19 cellular contexts compared by ENCODE assay signal in the genomic region with DNA sequence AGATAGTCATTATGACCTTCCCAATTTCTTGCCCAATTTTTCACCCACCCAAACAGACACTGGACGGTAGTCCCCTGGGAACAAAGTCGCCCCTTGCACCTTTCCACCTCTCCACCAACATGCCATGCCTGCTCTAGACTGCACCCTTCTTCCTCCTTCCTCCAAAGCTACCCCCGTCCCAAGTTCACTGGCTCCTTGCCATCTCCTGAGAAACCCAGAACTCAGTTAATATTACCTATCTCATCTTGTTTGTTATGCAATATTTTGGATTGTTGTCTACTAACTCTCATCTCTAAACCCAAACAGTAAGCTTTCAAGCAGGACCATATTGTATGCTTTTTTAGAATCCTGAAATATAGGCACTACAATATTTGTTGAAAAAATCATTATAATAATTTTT.
A peak's percentile ranks its signal among the peaks of the same experiment; 100 is the strongest.
DNase-seq lines count a peak whose midpoint lies in the region; ATAC-seq, FAIRE-seq and TF ChIP-seq lines count a peak whose summit lies in the region.
"Had no signal": no experiment of that assay in that cellular context is flagged by ENCODE, and none has a peak within 500 bp of the region (broad histone marks: within the 10 kb centered on the region; RNA-seq: fewer than 3 reads in every experiment).

No MANE protein-coding gene starts in this region.

- H2AK5ac ChIP-seq in H9 (ENCODE audit: insufficient read length, low read length) (no peak overlapping the region), H1 (ENCODE audit: low read depth, low read length) (no peak overlapping the region)

- CTCF ChIA-PET in H1 (lab: Charles Lee; ENCODE audit: partially characterized antibody): no interaction called here
- CTCF ChIA-PET in HepG2 (lab: Yijun Ruan, JAX; ENCODE audit: low intra/inter-chr PET ratio, low total read pairs): no interaction called here

- TF ChIP-seq EP300 in H1 (IDR thresholded peaks at IDR 0.05; ENCODE audit: borderline replicate concordance in 1 of 2, low read depth in 2 of 2, low read length in 2 of 2) (no peak), HepG2 (IDR thresholded peaks at IDR 0.05; ENCODE audit: low read depth in 2 of 2, low read length in 2 of 2) (no peak), HepG2 (CRISPR knock-in tag; IDR thresholded peaks at IDR 0.05; ENCODE audit: borderline replicate concordance) (no peak)

- H3K79me1 ChIP-seq in H9 (ENCODE audit: insufficient read depth, low read depth, low read length, poor library complexity, severe bottlenecking) (no peaks in the 10 kb centered on the region), H1 (ENCODE audit: low read depth, low read length) (no peaks in the 10 kb centered on the region; the same call in 1 of the 2 replicates)

- H3K4ac ChIP-seq in H9 (ENCODE audit: low read depth, low read length) (no peak overlapping the region), H1 (replicated peaks; ENCODE audit: insufficient read length, low read depth, low read length) (no peak overlapping the region)

- H4K5ac ChIP-seq in H9 (ENCODE audit: insufficient read length, low read depth, low read length): no peak overlapping the region
- no peak overlapping the region for H4K5ac ChIP-seq in H1 (ENCODE audit: insufficient read length, low read depth, low read length)

- H4K20me1 ChIP-seq in H9 (ENCODE audit: control insufficient read depth, insufficient read depth, insufficient read length) (no peaks in the 10 kb centered on the region), H1 (replicated peaks in 1 of 2; ENCODE audit: control insufficient read depth in 1 of 2, insufficient read depth in 2 of 2, low read length in 2 of 2) (no peaks in the 10 kb centered on the region), HepG2 (ENCODE audit: insufficient read depth, low read length) (no peaks in the 10 kb centered on the region)
- H4K20me1 ChIP-seq: BLaER1 had no signal

- H3K4me3 Mint-ChIP-seq in H9 (no peak overlapping the region), progenitor cell of endocrine pancreas (ENCODE audit: low read depth) (no peak overlapping the region)
- H3K4me3 Mint-ChIP-seq: B cell; CD4-positive, CD25-positive, alpha-beta regulatory T cell; CD8-positive, alpha-beta T cell had no signal

- H2BK12ac ChIP-seq in H9 (ENCODE audit: insufficient read length, low read depth, low read length) (no peak overlapping the region), H1 (ENCODE audit: low read depth, low read length) (no peak overlapping the region)

- peaks cover 20 to 39% (median 35%) of the 10 kb centered on the region in 3 experiments; a peak in 6 of 7 replicates for H3K36me3 Mint-ChIP-seq in H9 (ENCODE audit: insufficient read depth in 1 of 3, low read depth in 3 of 3)
- H3K36me3 Mint-ChIP-seq in progenitor cell of endocrine pancreas (ENCODE audit: insufficient read depth): peaks cover 12% of the 10 kb centered on the region

- FAIRE-seq in H1 (lab: Jason Lieb, UNC) (no peak), HepG2 (lab: Jason Lieb, UNC) (no peak)
- FAIRE-seq: G401.6, GM12892, H54 had no signal

- H3K4me1 Mint-ChIP-seq in H9: peaks cover 32 to 39% of the 10 kb centered on the region in 2 experiments
- no peaks in the 10 kb centered on the region for H3K4me1 Mint-ChIP-seq in progenitor cell of endocrine pancreas (ENCODE audit: low read depth)
- H3K4me1 Mint-ChIP-seq: B cell had no signal

- WGBS in H9 (ENCODE audit: extremely low coverage, insufficient read length, low lambda C conversion rate): no CpG with 5 or more reads among the region's 3 CpGs
- 89% methylated on average over 3 of the region's 3 CpGs; no CpG with 5 or more reads in 1 of the 2 experiments for WGBS in H1 (ENCODE audit: extremely low coverage in 1 of 2, insufficient coverage in 1 of 2, insufficient read length in 1 of 2, insufficient replicate concordance in 2 of 2, low coverage in 1 of 2, low lambda C conversion rate in 2 of 2, missing lambda C conversion rate in 1 of 2), 2 experiments
- 97% methylated on average over 3 of the region's 3 CpGs for WGBS in HepG2 (ENCODE audit: low lambda C conversion rate)

- H3K79me2 ChIP-seq in H9 (ENCODE audit: insufficient read depth, low read length): no peaks in the 10 kb centered on the region
- H3K79me2 ChIP-seq in H1 (ENCODE audit: control insufficient read depth in 1 of 2, insufficient read depth in 2 of 2, low read length in 2 of 2): no peaks in the 10 kb centered on the region
- peaks cover 2% of the 10 kb centered on the region for H3K79me2 ChIP-seq in HepG2 (ENCODE audit: insufficient read depth, low read length)

- no TSS peak for BruUV-seq in HepG2 (replicated peaks; lab: Mats Ljungman, UMichigan)

- no peaks in the 10 kb centered on the region for H3K9me3 ChIP-seq in H9 (ENCODE audit: control insufficient read depth, low read depth, low read length)
- H3K9me3 ChIP-seq in H1 (ENCODE audit: insufficient read depth in 2 of 2, low read depth in 1 of 2, low read length in 1 of 2): no peaks in the 10 kb centered on the region
- no peaks in the 10 kb centered on the region for H3K9me3 ChIP-seq in HepG2 (ENCODE audit: low read length)
- H3K9me3 ChIP-seq: BLaER1, Caco-2 had no signal

- POLR2A ChIA-PET in H1 (lab: Charles Lee; ENCODE audit: partially characterized antibody) (no interaction called here), HepG2 (lab: Yijun Ruan, JAX) (no interaction called here)

- TF ChIP-seq CTCF in H9 (conservative IDR thresholded peaks at IDR 0.05) (no peak), H1 (IDR thresholded peaks at IDR 0.05; ENCODE audit: control extremely low read depth in 1 of 3, insufficient read depth in 1 of 3, low read depth in 1 of 3, low read length in 3 of 3) (no peak), HepG2 (CRISPR knock-in tag; IDR thresholded peaks at IDR 0.05) (no peak), progenitor cell of endocrine pancreas (IDR thresholded peaks at IDR 0.05; ENCODE audit: unreplicated experiment) (no peak)

- TF ChIP-seq RAD21 in H1 (IDR thresholded peaks at IDR 0.05 in 1 of 2, conservative IDR thresholded peaks at IDR 0.05 in 1 of 2; ENCODE audit: low read depth in 2 of 2, low read length in 2 of 2) (no peak), HepG2 (CRISPR knock-in tag; IDR thresholded peaks at IDR 0.05) (no peak)

- H3K56ac ChIP-seq in H9 (ENCODE audit: insufficient read length, low read depth, low read length) (no peak overlapping the region), H1 (replicated peaks; ENCODE audit: insufficient read length, low read depth, low read length) (no peak overlapping the region)

- H3K27ac Mint-ChIP-seq in H9 (peak overlapping the region; percentile 8 to 76 (median 16); a peak in 3 of 7 replicates), progenitor cell of endocrine pancreas (no peak overlapping the region)
- H3K27ac Mint-ChIP-seq: B cell; CD4-positive, CD25-positive, alpha-beta regulatory T cell; CD8-positive, alpha-beta T cell had no signal

- DNase-seq in H9 (no peak), H1 (ENCODE audit: low read depth in 1 of 2, low spot score in 2 of 2) (no peak), HepG2 (ENCODE audit: low spot score) (no peak), progenitor cell of endocrine pancreas (ENCODE audit: low spot score, unreplicated experiment) (no peak), NCI-H345 treated with DMSO at 0.1 percent for 48 hours (lab: John Stamatoyannopoulos, UW; ENCODE audit: unreplicated experiment) (no peak)
- DNase-seq in stimulated activated CD4-positive, alpha-beta T cell treated with anti-CD3 and anti-CD28 coated beads, Interleukin-4, amount 100 ng/mL, for 4 hours: no peak
- DNase-seq: Caco-2; CD4-positive, CD25-positive, alpha-beta regulatory T cell; CD8-positive, alpha-beta T cell; DMS153; DND-41; GM23248; HCEC 1CT had no signal

- ATAC-seq in HepG2: no peak
- ATAC-seq: CD8-positive, alpha-beta T cell had no signal

- intact Hi-C loops in HepG2 (cut with micrococcal nuclease; ENCODE audit: unreplicated experiment): loop anchor here (10.0 kb wide), 1 partner anchor 349 kb away; no protein-coding TSS in a partner anchor

- H3K36me3 ChIP-seq in H1 (ENCODE audit: control insufficient read depth in 2 of 4, insufficient read depth in 4 of 4, low read length in 3 of 4) (peaks cover 0 to 13% (median 6%) of the 10 kb centered on the region in 4 experiments; a peak in 7 of 8 replicates), HepG2 (replicated peaks in 1 of 2; ENCODE audit: control insufficient read depth in 1 of 2, insufficient read depth in 2 of 2, low read length in 2 of 2) (peaks cover 41 to 91% of the 10 kb centered on the region in 2 experiments)

- no peak overlapping the region for H2BK15ac ChIP-seq in H9 (ENCODE audit: low read depth, low read length)
- no peak overlapping the region; the same call in 1 of the 2 replicates for H2BK15ac ChIP-seq in H1 (ENCODE audit: low read length)

- in situ Hi-C loops in HepG2 (cut with HindIII; ENCODE audit: extremely low pct_ligation_motif_present, low pct_unique_long_range_greater_than_20kb): loop anchor here (10.0 kb wide), 1 partner anchor 59 kb away; the partner anchor contains the start of gene USP31

- H3K27me3 Mint-ChIP-seq in H9 (ENCODE audit: low read depth): no peaks in the 10 kb centered on the region
- H3K27me3 Mint-ChIP-seq in progenitor cell of endocrine pancreas: no peaks in the 10 kb centered on the region
- H3K27me3 Mint-ChIP-seq: B cell; CD4-positive, CD25-positive, alpha-beta regulatory T cell had no signal

- H3K14ac ChIP-seq in H9 (ENCODE audit: insufficient read depth, low read length) (no peak overlapping the region), H1 (ENCODE audit: insufficient read length) (no peak overlapping the region)

- H2BK120ac ChIP-seq in H9 (ENCODE audit: low read depth, low read length, poor library complexity, severe bottlenecking) (no peak overlapping the region), H1 (replicated peaks; ENCODE audit: low read depth, low read length) (no peak overlapping the region)

- H3K9ac ChIP-seq in H9 (ENCODE audit: extremely low read depth, insufficient read length, low read length) (no peak overlapping the region), H1 (replicated peaks in 1 of 4; ENCODE audit: extremely low read depth in 1 of 4, low read depth in 3 of 4, low read length in 3 of 4) (no peak overlapping the region), HepG2 (ENCODE audit: insufficient read depth, low read depth, low read length) (no peak overlapping the region)
- H3K9ac ChIP-seq: BLaER1, GM23248 had no signal

- TF ChIP-seq POLR2A in H1 (IDR thresholded peaks at IDR 0.05; ENCODE audit: control extremely low read depth in 1 of 2, low read depth in 2 of 2, low read length in 2 of 2) (no peak), HepG2 (IDR thresholded peaks at IDR 0.05; ENCODE audit: insufficient read depth in 1 of 2, low read depth in 2 of 2, low read length in 2 of 2) (no peak)

- no peak overlapping the region for H2AFZ ChIP-seq in H9 (ENCODE audit: low read length)
- no peak overlapping the region for H2AFZ ChIP-seq in H1 (ENCODE audit: low read length)
- H2AFZ ChIP-seq in HepG2 (ENCODE audit: low read length): no peak overlapping the region
- H2AFZ ChIP-seq: GM23248 had no signal

- H3K4me2 ChIP-seq in H9 (ENCODE audit: insufficient read depth, insufficient read length, low read length): no peak overlapping the region
- no peak overlapping the region for H3K4me2 ChIP-seq in H1 (ENCODE audit: insufficient read depth in 1 of 2, low read depth in 2 of 2, low read length in 2 of 2)
- H3K4me2 ChIP-seq in HepG2 (ENCODE audit: low read depth, low read length): no peak overlapping the region
- H3K4me2 ChIP-seq: BLaER1 had no signal

- H3K23me2 ChIP-seq in H9 (ENCODE audit: insufficient read length, low read depth, low read length, poor library complexity, severe bottlenecking): no peaks in the 10 kb centered on the region
- no peaks in the 10 kb centered on the region for H3K23me2 ChIP-seq in H1 (ENCODE audit: low read depth, low read length)

- no peak overlapping the region for H3K18ac ChIP-seq in H9 (ENCODE audit: insufficient read length, low read depth, low read length)
- H3K18ac ChIP-seq in H1 (ENCODE audit: extremely low read depth, low read length): no peak overlapping the region

- H3K4me3 ChIP-seq in H1 (ENCODE audit: extremely low read depth in 1 of 4, insufficient read depth in 2 of 4, low read depth in 3 of 4, low read length in 4 of 4): no peak overlapping the region
- H3K4me3 ChIP-seq in HepG2 (replicated peaks in 1 of 3; ENCODE audit: insufficient read depth in 1 of 3, low read depth in 2 of 3, low read length in 3 of 3): no peak overlapping the region
- H3K4me3 ChIP-seq: BLaER1, GM23248 had no signal

- H3K23ac ChIP-seq in H9 (ENCODE audit: insufficient read length, low read depth, low read length) (no peak overlapping the region), H1 (ENCODE audit: insufficient read length) (no peak overlapping the region)

- H4K91ac ChIP-seq in H9 (ENCODE audit: insufficient read length, low read depth, low read length) (no peak overlapping the region), H1 (replicated peaks; ENCODE audit: insufficient read length, low read length) (no peak overlapping the region)

- H2BK5ac ChIP-seq in H9 (ENCODE audit: insufficient read length, low read length) (no peak overlapping the region), H1 (ENCODE audit: low read depth, low read length) (no peak overlapping the region)

- H4K8ac ChIP-seq in H9 (replicated peaks; ENCODE audit: insufficient read length, low read depth, low read length) (no peak overlapping the region), H1 (ENCODE audit: extremely low read depth, insufficient read depth, low read length) (no peak overlapping the region)

- 0 out of 2 replicates have a peak, but pooled peaks cover 3% of the 10 kb centered on the region for H3K4me1 ChIP-seq in H9 (ENCODE audit: insufficient read depth, low read length)
- peaks cover 0 to 10% (median 0%) of the 10 kb centered on the region in 4 experiments; a peak in 4 of 7 replicates for H3K4me1 ChIP-seq in H1 (replicated peaks in 1 of 4; ENCODE audit: control insufficient read depth in 3 of 4, insufficient read depth in 4 of 4, low read length in 3 of 4)
- H3K4me1 ChIP-seq in HepG2 (ENCODE audit: insufficient read depth, low read length): peaks cover 1% of the 10 kb centered on the region
- H3K4me1 ChIP-seq: BLaER1, Caco-2 had no signal

- no peaks in the 10 kb centered on the region for H3K27me3 ChIP-seq in H9 (ENCODE audit: insufficient read depth, low read length)
- no peaks in the 10 kb centered on the region for H3K27me3 ChIP-seq in H1 (replicated peaks in 1 of 4; ENCODE audit: control insufficient read depth in 3 of 4, extremely low read depth in 1 of 4, insufficient read depth in 3 of 4, low read length in 3 of 4)
- H3K27me3 ChIP-seq in HepG2 (ENCODE audit: control insufficient read depth in 1 of 2, insufficient read depth in 2 of 2, low read length in 2 of 2): no peaks in the 10 kb centered on the region
- H3K27me3 ChIP-seq: BLaER1 had no signal

- H3K27ac ChIP-seq in H9 (ENCODE audit: insufficient read length, low read depth, low read length) (no peak overlapping the region), H1 (ENCODE audit: low read depth, low read length) (no peak overlapping the region), HepG2 (ENCODE audit: extremely low read length, insufficient read depth, low read length) (no peak overlapping the region)
- H3K27ac ChIP-seq: BLaER1, C4-2B, GM23248 had no signal

- H3K9me3 Mint-ChIP-seq in H9 (no peaks in the 10 kb centered on the region), progenitor cell of endocrine pancreas (ENCODE audit: low read depth) (no peaks in the 10 kb centered on the region)
- H3K9me3 Mint-ChIP-seq: CD8-positive, alpha-beta T cell had no signal

- H2BK20ac ChIP-seq in H9 (ENCODE audit: low read depth, low read length, poor library complexity, severe bottlenecking) (no peak overlapping the region), H1 (ENCODE audit: low read length) (0 out of 2 replicates have a peak overlapping the region, but pooled peaks have one; percentile 16)

- no peak overlapping the region for H3T11ph ChIP-seq in H9 (ENCODE audit: low read length)
